Comparison of ENCODE assay signal across 17 cellular contexts in the genomic region with DNA sequence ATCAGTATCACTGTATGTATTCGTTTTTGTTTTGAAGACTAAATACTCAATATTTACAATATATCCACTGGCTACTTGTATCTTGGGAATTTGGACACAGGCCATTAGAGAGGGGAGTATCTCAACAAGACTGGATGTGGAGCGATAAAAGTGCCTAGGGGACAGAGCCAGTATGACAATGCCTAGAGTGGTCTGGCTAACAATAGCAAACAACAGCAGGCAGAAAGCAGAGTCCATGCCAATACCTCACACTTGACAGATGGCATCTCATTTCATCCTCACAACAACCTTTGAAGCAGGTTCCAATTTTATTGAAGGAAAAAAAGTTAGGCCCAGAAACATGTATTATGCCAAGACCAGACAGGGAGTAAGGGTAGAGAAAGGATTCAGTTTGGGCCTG.
"Had no signal": no experiment of that assay in that cellular context is flagged by ENCODE, and none has a peak within 500 bp of the region (broad histone marks: within the 10 kb centered on the region; RNA-seq: fewer than 3 reads in every experiment).

No MANE protein-coding gene starts in this region.

- DNase-seq: activated CD4-positive, alpha-beta memory T cell treated with anti-CD3 and anti-CD28 coated beads for 36 hours; activated CD4-positive, alpha-beta T cell treated with anti-CD3 and anti-CD28 coated beads for 4 hours; activated CD4-positive, CD25-positive, alpha-beta regulatory T cell; activated naive CD4-positive, alpha-beta T cell treated with Interleukin-2 at 50 U/mL for 16 hours; activated naive CD8-positive, alpha-beta T cell treated with anti-CD3 and anti-CD28 coated beads, Interleukin-2, amount 10 ng/mL, durations not matched to agents 7 days and 5 days; activated T-cell treated with anti-CD3 and anti-CD28 coated beads, Interleukin-2, amount 50 U/mL, for 48 hours; amygdala; body of pancreas; effector memory CD4-positive, alpha-beta T cell; foreskin keratinocyte; immature natural killer cell; naive thymus-derived CD8-positive, alpha-beta T cell; posterior cingulate gyrus; right lobe of liver; stimulated activated CD4-positive, alpha-beta T cell treated with anti-CD3 and anti-CD28 coated beads, Interleukin-2, amount 100 ng/mL, for 24 hours; stimulated activated naive CD8-positive, alpha-beta T cell treated with anti-CD3 and anti-CD28 coated beads, Interleukin-15, amount 100 ng/mL, for 72 hours; tibial artery had no signal
